In genomic region chr1:234748713-234749112, GRCh38 we compare ENCODE assay signal across 22 cellular contexts.
DNase-seq lines count a peak whose midpoint lies in the region; ATAC-seq, FAIRE-seq and TF ChIP-seq lines count a peak whose summit lies in the region.
"Had no signal": no experiment of that assay in that cellular context is flagged by ENCODE, and none has a peak within 500 bp of the region (broad histone marks: within the 10 kb centered on the region; RNA-seq: fewer than 3 reads in every experiment).

No MANE protein-coding gene starts in this region.

- CTCF ChIA-PET in HepG2 (lab: Yijun Ruan, JAX; ENCODE audit: low intra/inter-chr PET ratio, low total read pairs), result no interaction called here
- CTCF ChIA-PET in Panc1 (lab: Charles Lee), result no interaction called here

- TF ChIP-seq CTCF in HepG2 (CRISPR knock-in tag; IDR thresholded peaks at IDR 0.05) (no peak), right lobe of liver (IDR thresholded peaks at IDR 0.05) (no peak), Panc1 (IDR thresholded peaks at IDR 0.05) (no peak), nephron (IDR thresholded peaks at IDR 0.05; ENCODE audit: unreplicated experiment in 3 of 3) (no peak)

- no peak for TF ChIP-seq POLR2A in HepG2 (IDR thresholded peaks at IDR 0.05; ENCODE audit: insufficient read depth in 1 of 2, low read depth in 2 of 2, low read length in 2 of 2)
- no peak for TF ChIP-seq POLR2A in right lobe of liver (IDR thresholded peaks at IDR 0.05)

- no peaks in the 10 kb centered on the region for H3K36me3 Mint-ChIP-seq in nephron (ENCODE audit: low read depth)
- H3K36me3 Mint-ChIP-seq: CD14-positive monocyte; CD4-positive, alpha-beta memory T cell; CD4-positive, CD25-positive, alpha-beta regulatory T cell; CD8-positive, alpha-beta memory T cell had no signal

- 100% methylated on average over 1 of the region's 1 CpG for WGBS in HepG2 (ENCODE audit: low lambda C conversion rate)
- WGBS in right lobe of liver (ENCODE audit: insufficient coverage, low coverage, low lambda C conversion rate, missing lambda C conversion rate), result 80% methylated on average over 1 of the region's 1 CpG

- ATAC-seq in HepG2 (no peak), right lobe of liver (no peak), Panc1 (no peak)

- H3K27me3 ChIP-seq in HepG2 (ENCODE audit: control insufficient read depth in 1 of 2, insufficient read depth in 2 of 2, low read length in 2 of 2) (no peaks in the 10 kb centered on the region), right lobe of liver (no peaks in the 10 kb centered on the region), Panc1 (ENCODE audit: control insufficient read depth, insufficient read depth, low read length) (no peaks in the 10 kb centered on the region)
- H3K27me3 ChIP-seq: BE2C, BLaER1 had no signal

- H3K9ac ChIP-seq in HepG2 (ENCODE audit: insufficient read depth, low read depth, low read length), result no peak overlapping the region
- H3K9ac ChIP-seq: BLaER1 had no signal

- POLR2A ChIA-PET in HepG2 (lab: Yijun Ruan, JAX), result interaction anchor here (0.9 to 1.5 kb wide), 4 partner anchors 19 to 137 kb away, joined by 3 to 9 read pairs (median 4); no protein-coding TSS in a partner anchor
- POLR2A ChIA-PET in Panc1 (lab: Charles Lee), result interaction anchor here (0.8 kb wide), 1 partner anchor 144 kb away, joined by 3 read pairs; no protein-coding TSS in a partner anchor

- H3K27ac ChIP-seq in HepG2 (ENCODE audit: extremely low read length, insufficient read depth, low read length) (peak overlapping the region; percentile 50), right lobe of liver (no peak overlapping the region), Panc1 (ENCODE audit: low read length) (peak overlapping the region; percentile 98)
- H3K27ac ChIP-seq: 22Rv1, BLaER1 had no signal

- H3K27ac Mint-ChIP-seq in nephron, result peak overlapping the region in 2 of 3 experiments; percentile 5 to 13
- H3K27ac Mint-ChIP-seq: CD4-positive, CD25-positive, alpha-beta regulatory T cell had no signal

- no peaks in the 10 kb centered on the region for H4K20me1 ChIP-seq in HepG2 (ENCODE audit: insufficient read depth, low read length)
- H4K20me1 ChIP-seq: BLaER1 had no signal

- no peak overlapping the region for H2AFZ ChIP-seq in HepG2 (ENCODE audit: low read length)

- no peaks in the 10 kb centered on the region for H3K79me2 ChIP-seq in HepG2 (ENCODE audit: insufficient read depth, low read length)

- DNase-seq in HepG2 (ENCODE audit: low spot score) (no peak), right lobe of liver (no peak), Panc1 (ENCODE audit: low read depth, low spot score) (no peak), superior temporal gyrus (ENCODE audit: extremely low spot score) (no peak), DMS153 (lab: John Stamatoyannopoulos, UW) (no peak)
- DNase-seq: ACHN; BE2C; C1 segment of cervical spinal cord; CD4-positive, alpha-beta memory T cell; CD4-positive, CD25-positive, alpha-beta regulatory T cell; CD8-positive, alpha-beta memory T cell; COR-L47; DMS 273 treated with DMSO at 0.1 percent for 48 hours; DMS79 treated with DMSO at 0.1 percent for 48 hours; GF-D8 had no signal

- H3K36me3 ChIP-seq in HepG2 (replicated peaks in 1 of 2; ENCODE audit: control insufficient read depth in 1 of 2, insufficient read depth in 2 of 2, low read length in 2 of 2), result no peaks in the 10 kb centered on the region
- H3K36me3 ChIP-seq in right lobe of liver, result no peaks in the 10 kb centered on the region
- no peaks in the 10 kb centered on the region for H3K36me3 ChIP-seq in Panc1 (ENCODE audit: control insufficient read depth, insufficient read depth, low read length)
- H3K36me3 ChIP-seq: BE2C, BLaER1 had no signal

- no TSS peak for BruUV-seq in HepG2 (replicated peaks; lab: Mats Ljungman, UMichigan)
- BruUV-seq in Panc1 (replicated peaks; lab: Mats Ljungman, UMichigan), result no TSS peak

- intact Hi-C loops in HepG2 (cut with micrococcal nuclease; ENCODE audit: unreplicated experiment), result no loop called here
- intact Hi-C loops in right lobe of liver (cut with DNase I), result no loop called here
- intact Hi-C loops in Panc1 (cut with micrococcal nuclease; ENCODE audit: unreplicated experiment), result no loop called here

- H3K9me3 Mint-ChIP-seq in nephron, result no peaks in the 10 kb centered on the region
- H3K9me3 Mint-ChIP-seq: CD4-positive, alpha-beta memory T cell; CD8-positive, alpha-beta memory T cell had no signal

- peaks cover 84% of the 10 kb centered on the region for H3K4me1 ChIP-seq in HepG2 (ENCODE audit: insufficient read depth, low read length)
- H3K4me1 ChIP-seq in right lobe of liver, result no peaks in the 10 kb centered on the region
- peaks cover 54% of the 10 kb centered on the region for H3K4me1 ChIP-seq in Panc1 (ENCODE audit: control insufficient read depth, insufficient read depth, low read length)

- H3K4me1 Mint-ChIP-seq in nephron, result peaks cover 54% of the 10 kb centered on the region
- H3K4me1 Mint-ChIP-seq: CD4-positive, CD25-positive, alpha-beta regulatory T cell; CD8-positive, alpha-beta memory T cell had no signal

- H3K4me3 ChIP-seq in HepG2 (replicated peaks in 1 of 3; ENCODE audit: insufficient read depth in 1 of 3, low read depth in 2 of 3, low read length in 3 of 3) (no peak overlapping the region), right lobe of liver (no peak overlapping the region), Panc1 (ENCODE audit: low read depth in 2 of 2, low read length in 2 of 2) (no peak overlapping the region)
- H3K4me3 ChIP-seq: BLaER1 had no signal

- TF ChIP-seq RAD21 in HepG2 (CRISPR knock-in tag; IDR thresholded peaks at IDR 0.05), result no peak

- no peaks in the 10 kb centered on the region for H3K9me3 ChIP-seq in HepG2 (ENCODE audit: low read length)
- H3K9me3 ChIP-seq in right lobe of liver, result no peaks in the 10 kb centered on the region
- H3K9me3 ChIP-seq in Panc1 (ENCODE audit: control insufficient read depth, insufficient read depth, low read depth, low read length), result no peaks in the 10 kb centered on the region
- H3K9me3 ChIP-seq: BE2C, BLaER1 had no signal

- in situ Hi-C loops in HepG2 (cut with HindIII; ENCODE audit: extremely low pct_ligation_motif_present, low pct_unique_long_range_greater_than_20kb) (no loop called here), Panc1 (cut with HindIII; ENCODE audit: low pct_unique_long_range_greater_than_20kb, low sequenced_read_pairs) (loop anchor here (10.0 to 25.0 kb wide), 2 partner anchors 239 to 326 kb away; no protein-coding TSS in a partner anchor)

- no peak for FAIRE-seq in HepG2 (lab: Jason Lieb, UNC)
- FAIRE-seq: G401.6, GM12891, GM19239 had no signal

- TF ChIP-seq EP300 in HepG2 (IDR thresholded peaks at IDR 0.05; ENCODE audit: low read depth in 2 of 2, low read length in 2 of 2) (no peak), HepG2 (CRISPR knock-in tag; IDR thresholded peaks at IDR 0.05; ENCODE audit: borderline replicate concordance) (no peak)

- H3K27me3 Mint-ChIP-seq in nephron (ENCODE audit: low read depth), result peaks cover 9% of the 10 kb centered on the region
- H3K27me3 Mint-ChIP-seq: CD4-positive, alpha-beta memory T cell had no signal

- H3K4me3 Mint-ChIP-seq in nephron, result no peak overlapping the region
- H3K4me3 Mint-ChIP-seq: CD4-positive, alpha-beta memory T cell; CD4-positive, CD25-positive, alpha-beta regulatory T cell; CD8-positive, alpha-beta memory T cell had no signal

- peak overlapping the region; percentile 50; the same call in 1 of the 2 replicates for H3K4me2 ChIP-seq in HepG2 (ENCODE audit: low read depth, low read length)
- H3K4me2 ChIP-seq: BLaER1 had no signal

TF ChIP-seq in HepG2, 621 proteins besides CTCF, POLR2A, EP300 and RAD21:
- peak; percentile 77 for TF ChIP-seq MAFF (IDR thresholded peaks at IDR 0.05; ENCODE audit: low read depth, low read length)
- TF ChIP-seq MAFK (conservative IDR thresholded peaks at IDR 0.05 in 1 of 2, IDR thresholded peaks at IDR 0.05 in 1 of 2; ENCODE audit: low read length in 2 of 2), result peak; percentile 63 to 80; a peak in 3 of 4 replicates
- TF ChIP-seq HIVEP1 (CRISPR knock-in tag; IDR thresholded peaks at IDR 0.05), result no peak
- no peak for TF ChIP-seq MXD1 (CRISPR knock-in tag; IDR thresholded peaks at IDR 0.05)
- TF ChIP-seq PAX8 (CRISPR knock-in tag; IDR thresholded peaks at IDR 0.05; ENCODE audit: borderline replicate concordance), result no peak
- TF ChIP-seq ZNF660 (CRISPR knock-in tag; IDR thresholded peaks at IDR 0.05; ENCODE audit: borderline replicate concordance, low read depth), result no peak

Comparison
In these comparisons a context has a peak if more than half of its experiments do, and no peak if none do; other contexts are left out.
1. H3K27ac ChIP-seq: peak in HepG2 (single experiment) and Panc1 (single experiment); none in right lobe of liver (0 of 3).